ENCODE assay signal across 7 cellular contexts in the genomic region with DNA sequence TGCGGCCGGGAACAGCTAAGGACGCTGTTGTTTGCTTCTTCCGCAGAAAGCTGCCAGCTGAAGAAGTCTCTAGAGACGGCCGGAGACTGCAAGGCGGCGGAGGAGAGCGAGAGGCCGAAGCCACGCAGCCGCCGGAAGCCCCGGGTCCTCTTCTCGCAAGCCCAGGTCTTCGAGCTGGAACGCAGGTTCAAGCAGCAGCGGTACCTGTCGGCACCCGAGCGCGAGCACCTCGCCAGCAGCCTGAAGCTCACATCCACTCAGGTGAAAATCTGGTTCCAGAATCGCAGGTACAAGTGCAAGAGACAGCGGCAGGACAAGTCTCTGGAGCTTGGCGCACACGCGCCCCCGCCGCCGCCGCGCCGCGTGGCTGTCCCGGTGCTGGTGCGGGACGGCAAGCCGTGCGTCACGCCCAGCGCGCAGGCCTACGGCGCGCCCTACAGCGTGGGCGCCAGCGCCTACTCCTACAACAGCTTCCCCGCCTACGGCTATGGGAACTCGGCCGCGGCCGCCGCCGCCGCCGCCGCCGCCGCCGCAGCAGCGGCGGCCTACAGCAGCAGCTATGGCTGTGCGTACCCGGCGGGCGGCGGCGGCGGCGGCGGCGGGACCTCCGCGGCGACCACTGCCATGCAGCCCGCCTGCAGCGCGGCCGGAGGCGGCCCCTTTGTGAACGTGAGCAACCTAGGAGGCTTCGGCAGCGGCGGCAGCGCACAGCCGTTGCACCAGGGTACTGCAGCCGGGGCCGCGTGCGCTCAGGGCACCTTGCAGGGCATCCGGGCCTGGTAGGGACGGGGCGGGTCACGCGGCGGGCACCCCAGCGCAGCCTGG. TPM values are rescaled to one million over a fixed set of nuclear protein-coding genes. Genes with fewer than 3 reads are reported as not detected.
DNase-seq lines count a peak whose midpoint lies in the region; ATAC-seq and TF ChIP-seq lines count a peak whose summit lies in the region.

No MANE protein-coding gene starts in this region.

- H3K4me1 ChIP-seq in heart right ventricle (peaks cover 5 to 62% (median 48%) of the 10 kb centered on the region in 9 donors), skeletal muscle tissue (ENCODE audit: control insufficient read depth in 3 of 3, insufficient read depth in 3 of 3, low read length in 3 of 3) (peaks cover 31 to 46% (median 33%) of the 10 kb centered on the region in 3 donors)

- H3K27me3 ChIP-seq in heart right ventricle = peaks cover 67 to 100% (median 99%) of the 10 kb centered on the region in 7 donors
- H3K27me3 ChIP-seq in skeletal muscle tissue (ENCODE audit: control insufficient read depth in 3 of 3, insufficient read depth in 3 of 3, low read length in 3 of 3) = peaks cover 94 to 97% (median 95%) of the 10 kb centered on the region in 3 donors

- 1% methylated on average over 85 to 100 of the region's 100 CpGs for WGBS in heart right ventricle, 2 donors

- H3K9me3 ChIP-seq in heart right ventricle (no peaks in the 10 kb centered on the region), skeletal muscle tissue (ENCODE audit: control insufficient read depth in 3 of 3, low read length in 3 of 3) (no peaks in the 10 kb centered on the region)

- intact Hi-C loops in heart right ventricle (cut with DNase I) = no loop called here

- H3K36me3 ChIP-seq in heart right ventricle (no peaks in the 10 kb centered on the region), skeletal muscle tissue (ENCODE audit: control insufficient read depth in 3 of 3, insufficient read depth in 3 of 3, low read length in 3 of 3) (no peaks in the 10 kb centered on the region)

- ATAC-seq in heart right ventricle (peak in 3 of 8 donors; percentile 14 to 61 (median 33)), GM21529 (IDR thresholded peaks at IDR 0.05; ENCODE audit: unreplicated experiment) (no peak)

- in situ Hi-C loops in GM13977 (cut with MboI; ENCODE audit: low pct_unique_long_range_greater_than_20kb, low sequenced_read_pairs, unreplicated experiment) = loop anchor here (25.0 kb wide), 1 partner anchor 1602 kb away; a partner anchor contains a TSS

- H3K4me3 ChIP-seq in heart right ventricle = peak overlapping the region; percentile 3 to 42 (median 25)
- H3K4me3 ChIP-seq in skeletal muscle tissue (ENCODE audit: low read length in 3 of 3) = peak overlapping the region; percentile 23 to 58 (median 54)

- DNase-seq in GM13977 (ENCODE audit: low spot score) (peak; percentile 54), SKM-1 (lab: John Stamatoyannopoulos, UW; ENCODE audit: unreplicated experiment) (peak; percentile 11), heart right ventricle (no peak), cortex of kidney (lab: John Stamatoyannopoulos, UW) (no peak), NAMALWA (ENCODE audit: low spot score) (no peak)

- H3K27ac ChIP-seq in heart right ventricle = no peak overlapping the region
- no peak overlapping the region for H3K27ac ChIP-seq in skeletal muscle tissue (ENCODE audit: low read depth, low read length)

- no peak for TF ChIP-seq CTCF in GM13977 (IDR thresholded peaks at IDR 0.05; ENCODE audit: extremely low read depth, insufficient read depth, missing control alignments)
- TF ChIP-seq CTCF in heart right ventricle (IDR thresholded peaks at IDR 0.05) = no peak

- no peak overlapping the region for H3K9ac ChIP-seq in skeletal muscle tissue (ENCODE audit: low read depth in 1 of 3, low read length in 3 of 3)

RNA-seq across cellular contexts. Expression of a gene that starts 2.4 kb away (rescaled TPM):
- total RNA-seq in heart right ventricle (not detected), skeletal muscle tissue (1.0 TPM)
- polyA plus RNA-seq in heart right ventricle = not detected

Comparison
In these comparisons a context has a peak if more than half of its experiments do, and no peak if none do; other contexts are left out.
1. DNase-seq: peak in GM13977 (single experiment) and SKM-1 (single experiment); none in heart right ventricle (0 of 2), cortex of kidney (single experiment) and NAMALWA (single experiment).